ENCODE assay signal across 28 cellular contexts in genomic region chr10:65496541-65496940, GRCh38.
"Had no signal": no experiment of that assay in that cellular context is flagged by ENCODE, and none has a peak within 500 bp of the region (broad histone marks: within the 10 kb centered on the region; RNA-seq: fewer than 3 reads in every experiment).

No MANE protein-coding gene starts in this region.

- H3K27ac ChIP-seq: ascending aorta, body of pancreas, RWPE1, SJSA1 had no signal

- H3K4me1 ChIP-seq: ascending aorta, body of pancreas, SJSA1 had no signal

- H3K36me3 Mint-ChIP-seq: activated CD8-positive, alpha-beta memory T cell treated with anti-CD3 and anti-CD28 coated beads, Interleukin-2, amount 10 ng/mL, durations not matched to agents 7 days and 5 days; activated naive CD4-positive, alpha-beta T cell treated with anti-CD3 and anti-CD28 coated beads, Interleukin-2, amount 50 U/mL, for 24 hours had no signal

- H3K9me3 Mint-ChIP-seq: activated CD4-positive, alpha-beta T cell treated with anti-CD3 and anti-CD28 coated beads, Interleukin-2, amount 10 ng/mL, durations not matched to agents 24 days and 14 days; activated naive CD4-positive, alpha-beta T cell treated with anti-CD3 and anti-CD28 coated beads, Interleukin-2, amount 50 U/mL, for 24 hours; activated T-helper 1 cell treated with anti-CD3 and anti-CD28 coated beads, Interleukin-12 subunit alpha, Interleukin-12 subunit beta, Interleukin-2, Interleukin-4 antibody, amounts not matched to agents 30 ng/mL and 10 ng/mL and 1 ng/mL, durations not matched to agents 14 hours and 24 hours and 36 hours had no signal

- H3K9me3 ChIP-seq: ascending aorta, body of pancreas, SJSA1 had no signal

- H3K4me1 Mint-ChIP-seq: activated B cell treated with CpG ODN at 0.5 μM for 24 hours; activated CD4-positive, alpha-beta T cell treated with anti-CD3 and anti-CD28 coated beads, Interleukin-2, amount 10 ng/mL, durations not matched to agents 24 days and 14 days; activated CD8-positive, alpha-beta memory T cell treated with anti-CD3 and anti-CD28 coated beads, Interleukin-2, amount 10 ng/mL, durations not matched to agents 7 days and 5 days; activated naive CD4-positive, alpha-beta T cell treated with anti-CD3 and anti-CD28 coated beads, Interleukin-2, amount 50 U/mL, for 24 hours; central memory CD8-positive, alpha-beta T cell; T-helper 17 cell had no signal

- DNase-seq: activated B cell treated with CpG ODN at 0.5 μM for 24 hours; activated CD4-positive, alpha-beta T cell treated with anti-CD3 and anti-CD28 coated beads for 1 hour; activated CD4-positive, alpha-beta T cell treated with anti-CD3 and anti-CD28 coated beads, Interleukin-2, amount 10 ng/mL, durations not matched to agents 24 days and 14 days; activated CD4-positive, alpha-beta T cell treated with anti-CD3 and anti-CD28 coated beads, Interleukin-2, amount 50 U/mL, for 48 hours; activated CD8-positive, alpha-beta memory T cell treated with anti-CD3 and anti-CD28 coated beads, Interleukin-2, amount 10 ng/mL, durations not matched to agents 7 days and 5 days; activated effector memory CD4-positive, alpha-beta T cell treated with Interleukin-2 at 50 U/mL for 16 hours; activated naive CD4-positive, alpha-beta T cell; activated T-cell treated with anti-CD3 and anti-CD28 coated beads, Interleukin-2, amount 50 U/mL, for 24 hours; body of pancreas; KBM-7; MM.1S; NCI-H1105; NCI-H1436; NCI-H1694 treated with DMSO at 0.1 percent for 48 hours; NCI-H2081; NCI-H446; NCI-H524; NCI-H748 treated with DMSO at 0.1 percent for 48 hours; Right ventricle myocardium superior; T-helper 17 cell; T-helper 9 cell had no signal

- H3K4me3 ChIP-seq: ascending aorta, body of pancreas, SJSA1 had no signal

- H3K27ac Mint-ChIP-seq: activated B cell treated with CpG ODN at 0.5 μM for 24 hours; activated CD4-positive, alpha-beta T cell treated with anti-CD3 and anti-CD28 coated beads, Interleukin-2, amount 10 ng/mL, durations not matched to agents 24 days and 14 days; activated CD8-positive, alpha-beta memory T cell treated with anti-CD3 and anti-CD28 coated beads, Interleukin-2, amount 10 ng/mL, durations not matched to agents 7 days and 5 days; activated naive CD4-positive, alpha-beta T cell treated with anti-CD3 and anti-CD28 coated beads, Interleukin-2, amount 50 U/mL, for 24 hours; activated T-cell treated with anti-CD3 and anti-CD28 coated beads, Interleukin-2, amount 50 U/mL, for 24 hours; activated T-helper 1 cell treated with anti-CD3 and anti-CD28 coated beads, Interleukin-12 subunit alpha, Interleukin-12 subunit beta, Interleukin-2, Interleukin-4 antibody, amounts not matched to agents 30 ng/mL and 10 ng/mL and 1 ng/mL, durations not matched to agents 14 hours and 24 hours and 36 hours; T-helper 17 cell had no signal

- H3K36me3 ChIP-seq: ascending aorta, SJSA1 had no signal

- ATAC-seq: activated CD8-positive, alpha-beta memory T cell treated with anti-CD3 and anti-CD28 coated beads, Interleukin-2, amount 10 ng/mL, durations not matched to agents 7 days and 5 days; body of pancreas; Panc1; T-helper 17 cell had no signal

- H3K27me3 Mint-ChIP-seq: activated B cell treated with CpG ODN at 0.5 μM for 24 hours; activated CD4-positive, alpha-beta T cell treated with anti-CD3 and anti-CD28 coated beads, Interleukin-2, amount 10 ng/mL, durations not matched to agents 24 days and 14 days; activated CD8-positive, alpha-beta memory T cell treated with anti-CD3 and anti-CD28 coated beads, Interleukin-2, amount 10 ng/mL, durations not matched to agents 7 days and 5 days; activated naive CD4-positive, alpha-beta T cell treated with anti-CD3 and anti-CD28 coated beads, Interleukin-2, amount 50 U/mL, for 24 hours; activated T-cell treated with anti-CD3 and anti-CD28 coated beads, Interleukin-2, amount 50 U/mL, for 24 hours; central memory CD8-positive, alpha-beta T cell; T-helper 17 cell had no signal

- H3K27me3 ChIP-seq: ascending aorta, body of pancreas, SJSA1 had no signal

- H3K4me3 Mint-ChIP-seq: activated B cell treated with CpG ODN at 0.5 μM for 24 hours; activated CD4-positive, alpha-beta T cell treated with anti-CD3 and anti-CD28 coated beads, Interleukin-2, amount 10 ng/mL, durations not matched to agents 24 days and 14 days; activated CD8-positive, alpha-beta memory T cell treated with anti-CD3 and anti-CD28 coated beads, Interleukin-2, amount 10 ng/mL, durations not matched to agents 7 days and 5 days; activated naive CD4-positive, alpha-beta T cell treated with anti-CD3 and anti-CD28 coated beads, Interleukin-2, amount 50 U/mL, for 24 hours; activated T-cell treated with anti-CD3 and anti-CD28 coated beads, Interleukin-2, amount 50 U/mL, for 24 hours; activated T-helper 1 cell treated with anti-CD3 and anti-CD28 coated beads, Interleukin-12 subunit alpha, Interleukin-12 subunit beta, Interleukin-2, Interleukin-4 antibody, amounts not matched to agents 30 ng/mL and 10 ng/mL and 1 ng/mL, durations not matched to agents 14 hours and 24 hours and 36 hours; central memory CD8-positive, alpha-beta T cell; T-helper 17 cell had no signal
